Comparison of ENCODE assay signal across 12 cellular contexts in genomic region chr20:57749861-57750260, GRCh38.
"Had no signal": no experiment of that assay in that cellular context is flagged by ENCODE, and none has a peak within 500 bp of the region (broad histone marks: within the 10 kb centered on the region; RNA-seq: fewer than 3 reads in every experiment).

No MANE protein-coding gene starts in this region.

- FAIRE-seq: pancreas had no signal

- ATAC-seq: activated T-helper 17 cell treated with anti-CD3 and anti-CD28 coated beads, Interleukin-2, amount 50 U/mL, for 72 hours; naive thymus-derived CD4-positive, alpha-beta T cell had no signal

- H3K4me3 ChIP-seq: mucosa of descending colon had no signal

- DNase-seq: activated naive CD4-positive, alpha-beta T cell treated with anti-CD3 and anti-CD28 coated beads, Interleukin-2, amount 10 ng/mL, durations not matched to agents 7 days and 5 days; dorsolateral prefrontal cortex; endodermal cell; erythroblast; mucosa of descending colon; naive thymus-derived CD4-positive, alpha-beta T cell; stimulated activated CD4-positive, alpha-beta T cell treated with anti-CD3 and anti-CD28 coated beads, Interleukin-15, amount 100 ng/mL, for 24 hours; stimulated activated CD4-positive, alpha-beta T cell treated with anti-CD3 and anti-CD28 coated beads, Interleukin-4, amount 100 ng/mL, for 24 hours; stimulated activated naive CD4-positive, alpha-beta T cell treated with Interleukin-2 at 50 U/mL for 16 hours had no signal

- H3K36me3 ChIP-seq: gastroesophageal sphincter, pancreas had no signal

- H3K27me3 ChIP-seq: gastroesophageal sphincter, pancreas had no signal

- H3K9me3 ChIP-seq: gastroesophageal sphincter, mucosa of descending colon, pancreas had no signal
